30 cellular contexts compared by ENCODE assay signal in genomic region chr20:10247440-10247839, GRCh38. TPM values are rescaled to one million over a fixed set of nuclear protein-coding genes. Genes with fewer than 3 reads are reported as not detected.
"Had no signal": no experiment of that assay in that cellular context is flagged by ENCODE, and none has a peak within 500 bp of the region (broad histone marks: within the 10 kb centered on the region; RNA-seq: fewer than 3 reads in every experiment).

No MANE protein-coding gene starts in this region.

- DNase-seq: activated CD4-positive, alpha-beta T cell treated with anti-CD3 and anti-CD28 coated beads for 4 hours; activated CD4-positive, alpha-beta T cell treated with anti-CD3 and anti-CD28 coated beads, Interleukin-2, amount 50 U/mL, for 4 hours; activated CD8-positive, alpha-beta memory T cell treated with anti-CD3 and anti-CD28 coated beads, Interleukin-2, amount 50 U/mL, for 4 hours; activated effector memory CD4-positive, alpha-beta T cell treated with anti-CD3 and anti-CD28 coated beads, Interleukin-2, amount 50 U/mL, for 16 hours; activated naive CD4-positive, alpha-beta T cell treated with anti-CD3 and anti-CD28 coated beads, Interleukin-2, amount 50 U/mL, for 16 hours; activated T-cell treated with anti-CD3 and anti-CD28 coated beads, Interleukin-2, amount 50 U/mL, for 1 hour; amniotic stem cell; central memory CD4-positive, alpha-beta T cell; dermis blood vessel endothelial cell; effector CD4-positive, alpha-beta T cell; esophagus squamous epithelium; gastrocnemius medialis; islet precursor cell; left cardiac atrium; left ventricle myocardium superior; mammary epithelial cell; right lobe of liver; stimulated activated CD4-positive, alpha-beta T cell treated with anti-CD3 and anti-CD28 coated beads, Interleukin-12 subunit alpha, Interleukin-12 subunit beta, amount 100 ng/mL, for 4 hours; stimulated activated CD4-positive, alpha-beta T cell treated with anti-CD3 and anti-CD28 coated beads, Interleukin-4, amount 100 ng/mL, for 4 hours; stimulated activated CD8-positive, alpha-beta memory T cell treated with anti-CD3 and anti-CD28 coated beads, Interleukin-4, amount 100 ng/mL, for 48 hours; stimulated activated naive CD8-positive, alpha-beta T cell treated with anti-CD3 and anti-CD28 coated beads, Interleukin-15, amount 100 ng/mL, for 72 hours; substantia nigra; T-helper 2 cell; uterus had no signal

- ATAC-seq: gastrocnemius medialis; left cardiac atrium; left ventricle myocardium superior; right lobe of liver; stimulated activated memory B cell treated with anti-CD40 and anti-IgM and Interleukin-4, amounts not matched to agents 10 μg/mL and 1 μg/mL and 100 μg/mL, for 72 hours; stimulated activated naive CD8-positive, alpha-beta T cell treated with anti-CD3 and anti-CD28 coated beads, Interleukin-15, amount 100 ng/mL, for 72 hours had no signal

- H3K4me2 ChIP-seq: hepatocyte had no signal

- H2AFZ ChIP-seq: hepatocyte had no signal

- H3K4me1 ChIP-seq: breast epithelium, esophagus squamous epithelium, gastrocnemius medialis, right lobe of liver, uterus had no signal

- H3K27me3 ChIP-seq: breast epithelium, esophagus squamous epithelium, gastrocnemius medialis, hepatocyte, neutrophil, right lobe of liver, uterus had no signal

- H3K9me3 ChIP-seq: breast epithelium, esophagus squamous epithelium, gastrocnemius medialis, neutrophil, right lobe of liver, uterus had no signal

- H3K4me3 ChIP-seq: breast epithelium, esophagus squamous epithelium, gastrocnemius medialis, hepatocyte, right lobe of liver, skin epidermis, uterus had no signal

- H3K79me2 ChIP-seq: hepatocyte had no signal

- H3K36me3 ChIP-seq: breast epithelium, esophagus squamous epithelium, gastrocnemius medialis, neutrophil, right lobe of liver, uterus had no signal

- H3K27ac ChIP-seq: breast epithelium, epithelial cell of prostate, esophagus squamous epithelium, gastrocnemius medialis, hepatocyte, neutrophil, right lobe of liver, skin epidermis, uterus had no signal

RNA-seq across cellular contexts. Expression of gene SNAP25, which starts 28.8 kb away (rescaled TPM):
- total RNA-seq: dermis blood vessel endothelial cell, mammary epithelial cell had no signal
- polyA plus RNA-seq: mammary epithelial cell had no signal
